In genomic region chr10:85111271-85111670, GRCh38 we compare ENCODE assay signal across 25 cellular contexts.
"Had no signal": no experiment of that assay in that cellular context is flagged by ENCODE, and none has a peak within 500 bp of the region (broad histone marks: within the 10 kb centered on the region; RNA-seq: fewer than 3 reads in every experiment).

No MANE protein-coding gene starts in this region.

- H3K4me1 Mint-ChIP-seq: endodermal cell had no signal

- H3K4me3 Mint-ChIP-seq: dendritic cell treated with granulocyte-macrophage colony-stimulating factor and Interleukin-4, amounts not matched to agents 40 ng/mL and 50 ng/mL, for 4 days; effector memory CD8-positive, alpha-beta T cell; endodermal cell had no signal

- H3K36me3 ChIP-seq: colonic mucosa, esophagus muscularis mucosa, gastrocnemius medialis, gastroesophageal sphincter, heart left ventricle, heart right ventricle had no signal

- ATAC-seq: effector memory CD8-positive, alpha-beta T cell; esophagus mucosa; foreskin keratinocyte; gastrocnemius medialis; gastroesophageal sphincter; heart left ventricle; heart right ventricle had no signal

- H3K27me3 Mint-ChIP-seq: dendritic cell treated with granulocyte-macrophage colony-stimulating factor and Interleukin-4, amounts not matched to agents 40 ng/mL and 50 ng/mL, for 4 days; effector memory CD8-positive, alpha-beta T cell had no signal

- H3K27me3 ChIP-seq: colonic mucosa, dorsolateral prefrontal cortex, esophagus muscularis mucosa, foreskin keratinocyte, gastrocnemius medialis, heart left ventricle, heart right ventricle, hepatocyte had no signal

- H3K9me3 ChIP-seq: colonic mucosa, esophagus muscularis mucosa, gastrocnemius medialis, gastroesophageal sphincter, heart left ventricle, heart right ventricle had no signal

- DNase-seq: colonic mucosa; cortex of kidney; dermis blood vessel endothelial cell; dorsolateral prefrontal cortex; effector CD4-positive, alpha-beta T cell; effector CD8-positive, alpha-beta T cell; effector memory CD4-positive, alpha-beta T cell; effector memory CD8-positive, alpha-beta T cell; endodermal cell; erythroblast; foreskin fibroblast; foreskin keratinocyte; foreskin melanocyte; gastrocnemius medialis; glutamatergic neuron; head of caudate nucleus; heart left ventricle; heart right ventricle had no signal

- H3K27ac Mint-ChIP-seq: dendritic cell treated with granulocyte-macrophage colony-stimulating factor and Interleukin-4, amounts not matched to agents 40 ng/mL and 50 ng/mL, for 4 days; effector memory CD8-positive, alpha-beta T cell; endodermal cell had no signal

- H3K4me1 ChIP-seq: colonic mucosa, esophagus muscularis mucosa, foreskin keratinocyte, gastrocnemius medialis, gastroesophageal sphincter, heart left ventricle, heart right ventricle had no signal

- H3K27ac ChIP-seq: colonic mucosa, coronary artery, dorsolateral prefrontal cortex, epithelial cell of prostate, esophagus muscularis mucosa, foreskin keratinocyte, gastrocnemius medialis, gastroesophageal sphincter, heart left ventricle, heart right ventricle, hepatocyte had no signal

- H3K4me3 ChIP-seq: colonic mucosa, coronary artery, dorsolateral prefrontal cortex, esophagus muscularis mucosa, gastrocnemius medialis, gastroesophageal sphincter, heart left ventricle, heart right ventricle, hepatocyte had no signal
